In genomic region chr3:138694287-138695007, GRCh38 we compare ENCODE assay signal across 1 cellular context.
TF ChIP-seq lines count a peak whose summit lies in the region.

No MANE protein-coding gene starts in this region.

TF ChIP-seq in K562, 482 proteins besides CTCF, POLR2A, EP300 and RAD21 (continued from another document and continues in another):
- TF ChIP-seq ZBTB40 (IDR thresholded peaks at IDR 0.05) = no peak
- TF ChIP-seq ZBTB40 (CRISPR knock-in tag; IDR thresholded peaks at IDR 0.05) = no peak
- TF ChIP-seq SPI1 (IDR thresholded peaks at IDR 0.05; ENCODE audit: borderline replicate concordance, low read depth, low read length) = no peak
- no peak for TF ChIP-seq FUS (optimal IDR thresholded peaks at IDR 0.05; ENCODE audit: low read depth, low read length)
- TF ChIP-seq CREB3L1 (IDR thresholded peaks at IDR 0.05; ENCODE audit: borderline replicate concordance, low read depth) = no peak
- no peak for TF ChIP-seq RBM25 (IDR thresholded peaks at IDR 0.05; ENCODE audit: low read depth, low read length, severe bottlenecking)
- no peak for TF ChIP-seq ZNF143 (CRISPR knock-in tag; IDR thresholded peaks at IDR 0.05)
- no peak for TF ChIP-seq HMGXB4 (CRISPR knock-in tag; IDR thresholded peaks at IDR 0.05)
- TF ChIP-seq CHD1 (IDR thresholded peaks at IDR 0.05; ENCODE audit: low read length) = no peak
- no peak for TF ChIP-seq NR4A1 (CRISPR knock-in tag; IDR thresholded peaks at IDR 0.05)
- no peak for TF ChIP-seq NR4A1 (tag; IDR thresholded peaks at IDR 0.05)
- no peak for TF ChIP-seq GTF3C2 (IDR thresholded peaks at IDR 0.05; ENCODE audit: borderline replicate concordance, extremely low read depth, insufficient read length)
- no peak for TF ChIP-seq POLR3G (IDR thresholded peaks at IDR 0.05; ENCODE audit: extremely low read depth, insufficient read length, insufficient replicate concordance)
- peak; percentile 93 for TF ChIP-seq JUND (IDR thresholded peaks at IDR 0.05; ENCODE audit: borderline replicate concordance, low read depth, low read length)
- peak; percentile 93; the same call in 2 of the 3 replicates for TF ChIP-seq JUND (tag; IDR thresholded peaks at IDR 0.05; ENCODE audit: borderline replicate concordance, low read depth, low read length)
- peak; percentile 44; the same call in 1 of the 2 replicates for TF ChIP-seq BACH1 (tag; IDR thresholded peaks at IDR 0.05)
- no peak for TF ChIP-seq DDX20 (tag; IDR thresholded peaks at IDR 0.05; ENCODE audit: low read depth)
- TF ChIP-seq NCOR1 (IDR thresholded peaks at IDR 0.05) = no peak
- no peak for TF ChIP-seq SMAD3 (CRISPR knock-in tag; conservative IDR thresholded peaks at IDR 0.05)
- no peak for TF ChIP-seq ERF (CRISPR knock-in tag; IDR thresholded peaks at IDR 0.05)
- no peak for TF ChIP-seq ZBTB26 (CRISPR knock-in tag; IDR thresholded peaks at IDR 0.05)
- TF ChIP-seq SREBF2 (CRISPR knock-in tag; IDR thresholded peaks at IDR 0.05) = no peak
- TF ChIP-seq RBBP5 (IDR thresholded peaks at IDR 0.05; ENCODE audit: borderline replicate concordance, insufficient read depth, low read length, poor library complexity, severe bottlenecking) = peak; percentile 3
- no peak for TF ChIP-seq ZKSCAN8 (CRISPR knock-in tag; IDR thresholded peaks at IDR 0.05)
- TF ChIP-seq RFX1 (IDR thresholded peaks at IDR 0.05) = no peak
- no peak for TF ChIP-seq ESRRA (IDR thresholded peaks at IDR 0.05; ENCODE audit: borderline replicate concordance, low read depth)
- TF ChIP-seq MCM2 (IDR thresholded peaks at IDR 0.05; ENCODE audit: low read depth) = no peak
- TF ChIP-seq SIX5 (IDR thresholded peaks at IDR 0.05; ENCODE audit: borderline replicate concordance in 1 of 2, insufficient read depth in 1 of 2, low read depth in 1 of 2, low read length in 2 of 2) = no peak
- no peak for TF ChIP-seq CCNT2 (IDR thresholded peaks at IDR 0.05; ENCODE audit: borderline replicate concordance, extremely low read depth, insufficient read length, low read depth, low read length)
- no peak for TF ChIP-seq ZBTB33 (CRISPR knock-in tag; IDR thresholded peaks at IDR 0.05)
- no peak for TF ChIP-seq DEAF1 (CRISPR knock-in tag; IDR thresholded peaks at IDR 0.05)
- TF ChIP-seq RBM39 (optimal IDR thresholded peaks at IDR 0.05; ENCODE audit: low read depth, low read length) = no peak
- no peak for TF ChIP-seq SRF (CRISPR knock-in tag; IDR thresholded peaks at IDR 0.05)
- TF ChIP-seq ARHGAP35 (IDR thresholded peaks at IDR 0.05; ENCODE audit: partially characterized antibody) = no peak
- TF ChIP-seq STAG1 (CRISPR knock-in tag; IDR thresholded peaks at IDR 0.05; ENCODE audit: borderline replicate concordance) = no peak
- no peak for TF ChIP-seq NR2C2 (CRISPR knock-in tag; IDR thresholded peaks at IDR 0.05)
- peak; percentile 51; the same call in 1 of the 2 replicates for TF ChIP-seq NR2C2 (tag; IDR thresholded peaks at IDR 0.05)
- no peak for TF ChIP-seq OTX1 (CRISPR knock-in tag; IDR thresholded peaks at IDR 0.05)
- TF ChIP-seq NCOA2 (IDR thresholded peaks at IDR 0.05; ENCODE audit: partially characterized antibody in 2 of 2) = no peak
- TF ChIP-seq TARDBP (IDR thresholded peaks at IDR 0.05) = no peak
- no peak for TF ChIP-seq TAF15 (IDR thresholded peaks at IDR 0.05; ENCODE audit: low read depth, low read length)
- TF ChIP-seq BRF1 (IDR thresholded peaks at IDR 0.05; ENCODE audit: borderline replicate concordance, extremely low read depth, insufficient read length) = no peak
- TF ChIP-seq RBM15 (IDR thresholded peaks at IDR 0.05; ENCODE audit: insufficient read depth, low read length) = no peak
